Comparison of ENCODE assay signal across 10 cellular contexts in the genomic region with DNA sequence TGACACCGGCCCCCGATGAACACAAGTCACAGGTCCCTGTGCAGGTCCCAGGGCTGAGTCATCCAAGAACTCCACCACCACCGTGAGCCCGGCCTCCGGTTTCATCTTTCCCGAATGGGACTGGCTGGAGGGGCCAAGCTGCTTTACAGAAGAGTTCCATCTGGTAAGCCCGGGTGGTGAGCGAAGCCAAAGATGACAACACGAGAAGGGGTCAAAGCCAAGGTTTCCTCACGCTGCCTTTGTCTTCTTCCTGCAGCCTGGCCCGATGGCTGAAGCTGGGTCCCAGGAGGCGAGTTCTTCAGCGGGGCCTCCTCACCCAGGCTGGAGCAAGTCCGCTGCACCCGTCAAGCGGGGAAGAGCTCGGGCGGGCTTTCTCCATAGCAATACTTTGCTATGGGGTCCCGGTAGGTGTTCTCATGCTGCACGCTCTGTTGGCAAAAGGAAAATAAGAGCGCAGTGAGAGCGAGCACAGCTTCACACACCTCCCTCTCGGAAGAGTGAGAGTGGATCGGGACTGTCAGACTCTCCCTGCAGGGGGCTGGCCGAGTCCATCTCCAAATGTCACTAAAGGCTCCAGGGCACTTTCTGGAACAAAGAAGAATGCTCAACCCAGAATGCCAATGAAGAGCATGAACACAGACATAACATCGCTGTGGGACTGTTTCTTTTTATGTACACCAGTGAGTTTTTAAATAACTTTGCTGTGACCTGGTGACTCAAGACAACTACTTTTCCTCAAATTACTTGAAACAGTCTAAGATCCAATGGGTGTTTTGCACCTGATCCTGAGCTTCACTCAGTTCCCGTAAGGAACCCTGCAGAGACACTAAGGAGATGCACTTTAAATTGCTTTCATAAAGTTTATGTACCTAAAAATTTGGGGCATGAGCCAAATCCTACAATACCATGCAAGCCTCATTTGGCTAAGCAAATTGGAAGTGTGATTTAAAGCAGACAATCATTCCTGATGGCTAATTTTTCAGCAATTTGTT. TPM values are rescaled to one million over a fixed set of nuclear protein-coding genes. Genes with fewer than 3 reads are reported as not detected.
DNase-seq lines count a peak whose midpoint lies in the region; ATAC-seq, FAIRE-seq and TF ChIP-seq lines count a peak whose summit lies in the region.
"Had no signal": no experiment of that assay in that cellular context is flagged by ENCODE, and none has a peak within 500 bp of the region (broad histone marks: within the 10 kb centered on the region; RNA-seq: fewer than 3 reads in every experiment).

No MANE protein-coding gene starts in this region.

- CTCF ChIA-PET in CD4-positive, alpha-beta T cell (lab: Charles Lee): interaction anchor here (1.1 to 1.5 kb wide), 2 partner anchors 9 to 14 kb away, joined by 3 to 6 read pairs; no protein-coding TSS in a partner anchor

- H3K9ac ChIP-seq in SK-N-MC (ENCODE audit: insufficient read length): no peak overlapping the region

- no peak for FAIRE-seq in D721Med (lab: Jason Lieb, UNC)

- no peak overlapping the region for H3K27ac Mint-ChIP-seq in CD4-positive, alpha-beta T cell
- H3K27ac Mint-ChIP-seq: CD4-positive, CD25-positive, alpha-beta regulatory T cell had no signal

- DNase-seq in AG08396 (ENCODE audit: low spot score) (peak; percentile 59), SK-N-MC (ENCODE audit: low read depth, low spot score) (no peak), head of caudate nucleus (peak in 34 of 42 donors; percentile 10 to 84 (median 48)), occipital lobe (lab: John Stamatoyannopoulos, UW) (peak; percentile 29), D721Med (ENCODE audit: insufficient read length, low spot score) (no peak)
- DNase-seq in CD4-positive, alpha-beta T cell: no peak
- DNase-seq: CD4-positive, CD25-positive, alpha-beta regulatory T cell; T-cell had no signal

- no peak overlapping the region for H3K4me3 Mint-ChIP-seq in CD4-positive, alpha-beta T cell
- H3K4me3 Mint-ChIP-seq: CD4-positive, CD25-positive, alpha-beta regulatory T cell; T-cell had no signal

- no peaks in the 10 kb centered on the region for H3K27me3 ChIP-seq in CD4-positive, alpha-beta T cell (ENCODE audit: control insufficient read depth, insufficient read depth, low read length)

- H3K9me3 Mint-ChIP-seq in CD4-positive, alpha-beta T cell: no peaks in the 10 kb centered on the region
- H3K9me3 Mint-ChIP-seq: CD4-positive, CD25-positive, alpha-beta regulatory T cell; T-cell had no signal

- peak overlapping the region; percentile 39; the same call in 1 of the 2 replicates for H3K27ac ChIP-seq in SK-N-MC
- no peak overlapping the region for H3K27ac ChIP-seq in CD4-positive, alpha-beta T cell (ENCODE audit: low read depth, low read length)

- no peak for ATAC-seq in CD4-positive, alpha-beta T cell (ENCODE audit: poor library complexity)
- ATAC-seq in HG03196 (IDR thresholded peaks at IDR 0.05; ENCODE audit: unreplicated experiment) (no peak), HG02759 (IDR thresholded peaks at IDR 0.05; ENCODE audit: unreplicated experiment) (no peak)
- ATAC-seq: T-cell had no signal

- peak overlapping the region; percentile 36 for H3K4me3 ChIP-seq in SK-N-MC

- no peaks in the 10 kb centered on the region; the same call in 1 of the 2 replicates for H3K36me3 ChIP-seq in SK-N-MC (ENCODE audit: insufficient read depth, low read length)

- peaks cover 88% of the 10 kb centered on the region for H3K36me3 Mint-ChIP-seq in CD4-positive, alpha-beta T cell (ENCODE audit: low read depth)

- H3K9me3 ChIP-seq in SK-N-MC (ENCODE audit: low read depth, low read length): no peaks in the 10 kb centered on the region
- no peaks in the 10 kb centered on the region for H3K9me3 ChIP-seq in CD4-positive, alpha-beta T cell (ENCODE audit: control insufficient read depth, low read length)

- no peaks in the 10 kb centered on the region for H3K4me1 Mint-ChIP-seq in CD4-positive, alpha-beta T cell (ENCODE audit: low read depth)

- no peak for TF ChIP-seq CTCF in CD4-positive, alpha-beta T cell (IDR thresholded peaks at IDR 0.05)
- no peak for TF ChIP-seq CTCF in D721Med (IDR thresholded peaks at IDR 0.05; ENCODE audit: insufficient read depth, missing control alignments)

- intact Hi-C loops in head of caudate nucleus (cut with DNase I): no loop called here
- intact Hi-C loops in CD4-positive, alpha-beta T cell (cut with DNase I, micrococcal nuclease): no loop called here

- H3K27me3 Mint-ChIP-seq in CD4-positive, alpha-beta T cell: no peaks in the 10 kb centered on the region
- H3K27me3 Mint-ChIP-seq: CD4-positive, CD25-positive, alpha-beta regulatory T cell; T-cell had no signal

- POLR2A ChIA-PET in CD4-positive, alpha-beta T cell (lab: Charles Lee): interaction anchor here (1.1 kb wide), 1 partner anchor 9 kb away, joined by 3 read pairs; no protein-coding TSS in a partner anchor

RNA-seq across cellular contexts. Expression of a gene that starts 20.1 kb away (rescaled TPM):
- total RNA-seq in occipital lobe: 27.6 TPM
- total RNA-seq in CD4-positive, alpha-beta T cell: 1 to 10 TPM; 7.6 to 7.8 TPM

RNA-seq across cellular contexts. Expression of a gene that starts 20.4 kb away (rescaled TPM):
- total RNA-seq in occipital lobe: 36.0 TPM
- 1 to 10 TPM; 4.9 to 6.0 TPM for total RNA-seq in CD4-positive, alpha-beta T cell

Comparison
In these comparisons a context has a peak if more than half of its experiments do, and no peak if none do; other contexts are left out.
1. DNase-seq: peak in AG08396 (single experiment), head of caudate nucleus (34 of 42) and occipital lobe (single experiment); none in SK-N-MC (single experiment), CD4-positive, alpha-beta T cell (0 of 10) and D721Med (single experiment).